1 cellular context compared by ENCODE assay signal in the genomic region with DNA sequence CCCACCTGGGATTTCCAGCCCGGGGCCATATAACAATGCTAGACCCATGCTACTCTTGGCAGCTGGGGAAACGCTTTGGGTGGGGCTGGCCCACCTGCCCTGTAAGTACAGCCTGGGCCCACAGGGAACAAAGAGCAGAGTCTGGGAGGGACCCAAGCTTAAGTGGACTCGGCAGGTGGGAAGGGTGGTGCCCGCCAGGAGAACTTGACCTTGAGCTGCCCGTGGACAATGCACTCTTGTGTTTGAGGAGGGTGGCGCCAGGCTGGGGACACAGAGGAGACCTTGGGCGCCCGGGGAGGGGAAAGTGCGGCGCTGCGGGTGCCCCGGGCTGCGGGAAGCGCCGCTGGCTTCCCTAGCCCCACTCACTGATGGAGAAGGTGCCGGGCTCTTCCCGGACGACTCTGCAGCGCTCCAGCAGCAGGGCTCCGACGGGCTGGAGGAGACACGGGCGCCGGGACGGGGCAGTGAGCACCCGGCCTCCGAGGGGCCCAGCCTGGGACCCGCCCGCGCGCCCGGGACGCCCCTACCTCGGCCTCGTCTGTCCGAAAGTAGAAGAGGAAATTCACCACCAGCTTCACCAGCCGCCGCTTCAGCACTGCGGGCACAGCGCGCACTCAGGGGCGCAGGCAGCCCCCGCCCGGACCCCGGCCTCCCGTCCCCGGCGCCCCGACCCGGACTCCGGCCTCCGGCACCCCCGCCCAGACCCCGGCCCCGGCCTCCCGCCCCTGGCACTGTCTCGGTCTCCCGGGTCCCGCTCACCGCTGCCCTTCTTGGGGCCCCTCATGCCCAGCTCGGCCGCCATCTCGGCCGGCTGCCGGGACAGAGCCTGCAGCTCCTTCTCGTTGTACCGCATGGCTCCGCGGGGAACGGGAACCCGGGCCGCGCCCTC.
TF ChIP-seq lines count a peak whose summit lies in the region.

No MANE protein-coding gene starts in this region.

TF ChIP-seq in GM12878, 131 proteins besides CTCF, POLR2A, EP300 and RAD21 (continues in another document):
- no peak for TF ChIP-seq POU2F2 (IDR thresholded peaks at IDR 0.05; ENCODE audit: borderline replicate concordance, low read depth, low read length)
- TF ChIP-seq MYC (IDR thresholded peaks at IDR 0.05; ENCODE audit: insufficient read depth, insufficient read length, insufficient replicate concordance, low read length, severe bottlenecking), result no peak
- TF ChIP-seq MXI1 (IDR thresholded peaks at IDR 0.05; ENCODE audit: low read depth, low read length), result no peak
- TF ChIP-seq NR2C1 (IDR thresholded peaks at IDR 0.05), result peak; percentile 68
- TF ChIP-seq SMAD1 (IDR thresholded peaks at IDR 0.05; ENCODE audit: low read depth, partially characterized antibody), result no peak
- TF ChIP-seq, protein P1, sequence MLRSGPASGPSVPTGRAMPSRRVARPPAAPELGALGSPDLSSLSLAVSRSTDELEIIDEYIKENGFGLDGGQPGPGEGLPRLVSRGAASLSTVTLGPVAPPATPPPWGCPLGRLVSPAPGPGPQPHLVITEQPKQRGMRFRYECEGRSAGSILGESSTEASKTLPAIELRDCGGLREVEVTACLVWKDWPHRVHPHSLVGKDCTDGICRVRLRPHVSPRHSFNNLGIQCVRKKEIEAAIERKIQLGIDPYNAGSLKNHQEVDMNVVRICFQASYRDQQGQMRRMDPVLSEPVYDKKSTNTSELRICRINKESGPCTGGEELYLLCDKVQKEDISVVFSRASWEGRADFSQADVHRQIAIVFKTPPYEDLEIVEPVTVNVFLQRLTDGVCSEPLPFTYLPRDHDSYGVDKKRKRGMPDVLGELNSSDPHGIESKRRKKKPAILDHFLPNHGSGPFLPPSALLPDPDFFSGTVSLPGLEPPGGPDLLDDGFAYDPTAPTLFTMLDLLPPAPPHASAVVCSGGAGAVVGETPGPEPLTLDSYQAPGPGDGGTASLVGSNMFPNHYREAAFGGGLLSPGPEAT (IDR thresholded peaks at IDR 0.05; ENCODE audit: low read depth), result no peak
- no peak for TF ChIP-seq NR2F1 (conservative IDR thresholded peaks at IDR 0.05)
- TF ChIP-seq, protein P2, sequence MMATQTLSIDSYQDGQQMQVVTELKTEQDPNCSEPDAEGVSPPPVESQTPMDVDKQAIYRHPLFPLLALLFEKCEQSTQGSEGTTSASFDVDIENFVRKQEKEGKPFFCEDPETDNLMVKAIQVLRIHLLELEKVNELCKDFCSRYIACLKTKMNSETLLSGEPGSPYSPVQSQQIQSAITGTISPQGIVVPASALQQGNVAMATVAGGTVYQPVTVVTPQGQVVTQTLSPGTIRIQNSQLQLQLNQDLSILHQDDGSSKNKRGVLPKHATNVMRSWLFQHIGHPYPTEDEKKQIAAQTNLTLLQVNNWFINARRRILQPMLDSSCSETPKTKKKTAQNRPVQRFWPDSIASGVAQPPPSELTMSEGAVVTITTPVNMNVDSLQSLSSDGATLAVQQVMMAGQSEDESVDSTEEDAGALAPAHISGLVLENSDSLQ (IDR thresholded peaks at IDR 0.05), result no peak
- no peak for TF ChIP-seq ASH2L (IDR thresholded peaks at IDR 0.05; ENCODE audit: borderline replicate concordance, low read depth)
- TF ChIP-seq, protein P3, sequence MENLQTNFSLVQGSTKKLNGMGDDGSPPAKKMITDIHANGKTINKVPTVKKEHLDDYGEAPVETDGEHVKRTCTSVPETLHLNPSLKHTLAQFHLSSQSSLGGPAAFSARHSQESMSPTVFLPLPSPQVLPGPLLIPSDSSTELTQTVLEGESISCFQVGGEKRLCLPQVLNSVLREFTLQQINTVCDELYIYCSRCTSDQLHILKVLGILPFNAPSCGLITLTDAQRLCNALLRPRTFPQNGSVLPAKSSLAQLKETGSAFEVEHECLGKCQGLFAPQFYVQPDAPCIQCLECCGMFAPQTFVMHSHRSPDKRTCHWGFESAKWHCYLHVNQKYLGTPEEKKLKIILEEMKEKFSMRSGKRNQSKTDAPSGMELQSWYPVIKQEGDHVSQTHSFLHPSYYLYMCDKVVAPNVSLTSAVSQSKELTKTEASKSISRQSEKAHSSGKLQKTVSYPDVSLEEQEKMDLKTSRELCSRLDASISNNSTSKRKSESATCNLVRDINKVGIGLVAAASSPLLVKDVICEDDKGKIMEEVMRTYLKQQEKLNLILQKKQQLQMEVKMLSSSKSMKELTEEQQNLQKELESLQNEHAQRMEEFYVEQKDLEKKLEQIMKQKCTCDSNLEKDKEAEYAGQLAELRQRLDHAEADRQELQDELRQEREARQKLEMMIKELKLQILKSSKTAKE (IDR thresholded peaks at IDR 0.05; ENCODE audit: low read depth, poor library complexity, severe bottlenecking), result no peak
- TF ChIP-seq SMAD5 (IDR thresholded peaks at IDR 0.05; ENCODE audit: low read depth), result no peak
- TF ChIP-seq, protein P4, sequence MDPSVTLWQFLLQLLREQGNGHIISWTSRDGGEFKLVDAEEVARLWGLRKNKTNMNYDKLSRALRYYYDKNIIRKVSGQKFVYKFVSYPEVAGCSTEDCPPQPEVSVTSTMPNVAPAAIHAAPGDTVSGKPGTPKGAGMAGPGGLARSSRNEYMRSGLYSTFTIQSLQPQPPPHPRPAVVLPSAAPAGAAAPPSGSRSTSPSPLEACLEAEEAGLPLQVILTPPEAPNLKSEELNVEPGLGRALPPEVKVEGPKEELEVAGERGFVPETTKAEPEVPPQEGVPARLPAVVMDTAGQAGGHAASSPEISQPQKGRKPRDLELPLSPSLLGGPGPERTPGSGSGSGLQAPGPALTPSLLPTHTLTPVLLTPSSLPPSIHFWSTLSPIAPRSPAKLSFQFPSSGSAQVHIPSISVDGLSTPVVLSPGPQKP (IDR thresholded peaks at IDR 0.05; ENCODE audit: low read depth, low read length), result no peak
- no peak for TF ChIP-seq GABPA (IDR thresholded peaks at IDR 0.05; ENCODE audit: low read depth)
- no peak for TF ChIP-seq NRF1 (conservative IDR thresholded peaks at IDR 0.05; ENCODE audit: low read depth, low read length)
- TF ChIP-seq IKZF2 (IDR thresholded peaks at IDR 0.05), result peak in 1 of 2 experiments; percentile 4; a peak in 1 of 4 replicates
- no peak for TF ChIP-seq ZZZ3 (IDR thresholded peaks at IDR 0.05; ENCODE audit: control insufficient read depth, insufficient read length, low read depth)
- no peak for TF ChIP-seq NFYA (IDR thresholded peaks at IDR 0.05; ENCODE audit: borderline replicate concordance, low read depth, low read length)
- TF ChIP-seq GATAD2B (conservative IDR thresholded peaks at IDR 0.05; ENCODE audit: low read depth), result peak; percentile 19; the same call in 1 of the 2 replicates
- TF ChIP-seq ZNF384 (IDR thresholded peaks at IDR 0.05; ENCODE audit: borderline replicate concordance, low read depth, low read length), result no peak
- no peak for TF ChIP-seq SRF (IDR thresholded peaks at IDR 0.05; ENCODE audit: low read depth in 2 of 2, low read length in 2 of 2)
- TF ChIP-seq, protein P5, sequence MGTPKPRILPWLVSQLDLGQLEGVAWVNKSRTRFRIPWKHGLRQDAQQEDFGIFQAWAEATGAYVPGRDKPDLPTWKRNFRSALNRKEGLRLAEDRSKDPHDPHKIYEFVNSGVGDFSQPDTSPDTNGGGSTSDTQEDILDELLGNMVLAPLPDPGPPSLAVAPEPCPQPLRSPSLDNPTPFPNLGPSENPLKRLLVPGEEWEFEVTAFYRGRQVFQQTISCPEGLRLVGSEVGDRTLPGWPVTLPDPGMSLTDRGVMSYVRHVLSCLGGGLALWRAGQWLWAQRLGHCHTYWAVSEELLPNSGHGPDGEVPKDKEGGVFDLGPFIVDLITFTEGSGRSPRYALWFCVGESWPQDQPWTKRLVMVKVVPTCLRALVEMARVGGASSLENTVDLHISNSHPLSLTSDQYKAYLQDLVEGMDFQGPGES (IDR thresholded peaks at IDR 0.05), result no peak
- TF ChIP-seq, protein P6, sequence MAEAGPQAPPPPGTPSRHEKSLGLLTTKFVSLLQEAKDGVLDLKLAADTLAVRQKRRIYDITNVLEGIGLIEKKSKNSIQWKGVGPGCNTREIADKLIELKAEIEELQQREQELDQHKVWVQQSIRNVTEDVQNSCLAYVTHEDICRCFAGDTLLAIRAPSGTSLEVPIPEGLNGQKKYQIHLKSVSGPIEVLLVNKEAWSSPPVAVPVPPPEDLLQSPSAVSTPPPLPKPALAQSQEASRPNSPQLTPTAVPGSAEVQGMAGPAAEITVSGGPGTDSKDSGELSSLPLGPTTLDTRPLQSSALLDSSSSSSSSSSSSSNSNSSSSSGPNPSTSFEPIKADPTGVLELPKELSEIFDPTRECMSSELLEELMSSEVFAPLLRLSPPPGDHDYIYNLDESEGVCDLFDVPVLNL (IDR thresholded peaks at IDR 0.05; ENCODE audit: low read depth, low read length), result no peak
- TF ChIP-seq, protein P7, sequence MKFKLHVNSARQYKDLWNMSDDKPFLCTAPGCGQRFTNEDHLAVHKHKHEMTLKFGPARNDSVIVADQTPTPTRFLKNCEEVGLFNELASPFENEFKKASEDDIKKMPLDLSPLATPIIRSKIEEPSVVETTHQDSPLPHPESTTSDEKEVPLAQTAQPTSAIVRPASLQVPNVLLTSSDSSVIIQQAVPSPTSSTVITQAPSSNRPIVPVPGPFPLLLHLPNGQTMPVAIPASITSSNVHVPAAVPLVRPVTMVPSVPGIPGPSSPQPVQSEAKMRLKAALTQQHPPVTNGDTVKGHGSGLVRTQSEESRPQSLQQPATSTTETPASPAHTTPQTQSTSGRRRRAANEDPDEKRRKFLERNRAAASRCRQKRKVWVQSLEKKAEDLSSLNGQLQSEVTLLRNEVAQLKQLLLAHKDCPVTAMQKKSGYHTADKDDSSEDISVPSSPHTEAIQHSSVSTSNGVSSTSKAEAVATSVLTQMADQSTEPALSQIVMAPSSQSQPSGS (IDR thresholded peaks at IDR 0.05; ENCODE audit: low read length), result no peak
- no peak; the same call in 1 of the 2 replicates for TF ChIP-seq TAF1 (IDR thresholded peaks at IDR 0.05; ENCODE audit: borderline replicate concordance, low read depth, low read length)
- TF ChIP-seq CREM (IDR thresholded peaks at IDR 0.05; ENCODE audit: low read depth), result no peak
- TF ChIP-seq POLR2AphosphoS5 (IDR thresholded peaks at IDR 0.05; ENCODE audit: low read length), result no peak
- TF ChIP-seq, protein P8, sequence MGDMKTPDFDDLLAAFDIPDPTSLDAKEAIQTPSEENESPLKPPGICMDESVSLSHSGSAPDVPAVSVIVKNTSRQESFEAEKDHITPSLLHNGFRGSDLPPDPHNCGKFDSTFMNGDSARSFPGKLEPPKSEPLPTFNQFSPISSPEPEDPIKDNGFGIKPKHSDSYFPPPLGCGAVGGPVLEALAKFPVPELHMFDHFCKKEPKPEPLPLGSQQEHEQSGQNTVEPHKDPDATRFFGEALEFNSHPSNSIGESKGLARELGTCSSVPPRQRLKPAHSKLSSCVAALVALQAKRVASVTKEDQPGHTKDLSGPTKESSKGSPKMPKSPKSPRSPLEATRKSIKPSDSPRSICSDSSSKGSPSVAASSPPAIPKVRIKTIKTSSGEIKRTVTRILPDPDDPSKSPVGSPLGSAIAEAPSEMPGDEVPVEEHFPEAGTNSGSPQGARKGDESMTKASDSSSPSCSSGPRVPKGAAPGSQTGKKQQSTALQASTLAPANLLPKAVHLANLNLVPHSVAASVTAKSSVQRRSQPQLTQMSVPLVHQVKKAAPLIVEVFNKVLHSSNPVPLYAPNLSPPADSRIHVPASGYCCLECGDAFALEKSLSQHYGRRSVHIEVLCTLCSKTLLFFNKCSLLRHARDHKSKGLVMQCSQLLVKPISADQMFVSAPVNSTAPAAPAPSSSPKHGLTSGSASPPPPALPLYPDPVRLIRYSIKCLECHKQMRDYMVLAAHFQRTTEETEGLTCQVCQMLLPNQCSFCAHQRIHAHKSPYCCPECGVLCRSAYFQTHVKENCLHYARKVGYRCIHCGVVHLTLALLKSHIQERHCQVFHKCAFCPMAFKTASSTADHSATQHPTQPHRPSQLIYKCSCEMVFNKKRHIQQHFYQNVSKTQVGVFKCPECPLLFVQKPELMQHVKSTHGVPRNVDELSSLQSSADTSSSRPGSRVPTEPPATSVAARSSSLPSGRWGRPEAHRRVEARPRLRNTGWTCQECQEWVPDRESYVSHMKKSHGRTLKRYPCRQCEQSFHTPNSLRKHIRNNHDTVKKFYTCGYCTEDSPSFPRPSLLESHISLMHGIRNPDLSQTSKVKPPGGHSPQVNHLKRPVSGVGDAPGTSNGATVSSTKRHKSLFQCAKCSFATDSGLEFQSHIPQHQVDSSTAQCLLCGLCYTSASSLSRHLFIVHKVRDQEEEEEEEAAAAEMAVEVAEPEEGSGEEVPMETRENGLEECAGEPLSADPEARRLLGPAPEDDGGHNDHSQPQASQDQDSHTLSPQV (IDR thresholded peaks at IDR 0.05), result no peak
- no peak for TF ChIP-seq IRF4 (IDR thresholded peaks at IDR 0.05; ENCODE audit: low read depth, low read length)
- 0 out of 2 replicates have a peak, but pooled peaks have one; percentile 88 for TF ChIP-seq YY1 (IDR thresholded peaks at IDR 0.05; ENCODE audit: low read depth, low read length)
- no peak for TF ChIP-seq CBX5 (IDR thresholded peaks at IDR 0.05; ENCODE audit: low read depth)
- TF ChIP-seq, protein P9, sequence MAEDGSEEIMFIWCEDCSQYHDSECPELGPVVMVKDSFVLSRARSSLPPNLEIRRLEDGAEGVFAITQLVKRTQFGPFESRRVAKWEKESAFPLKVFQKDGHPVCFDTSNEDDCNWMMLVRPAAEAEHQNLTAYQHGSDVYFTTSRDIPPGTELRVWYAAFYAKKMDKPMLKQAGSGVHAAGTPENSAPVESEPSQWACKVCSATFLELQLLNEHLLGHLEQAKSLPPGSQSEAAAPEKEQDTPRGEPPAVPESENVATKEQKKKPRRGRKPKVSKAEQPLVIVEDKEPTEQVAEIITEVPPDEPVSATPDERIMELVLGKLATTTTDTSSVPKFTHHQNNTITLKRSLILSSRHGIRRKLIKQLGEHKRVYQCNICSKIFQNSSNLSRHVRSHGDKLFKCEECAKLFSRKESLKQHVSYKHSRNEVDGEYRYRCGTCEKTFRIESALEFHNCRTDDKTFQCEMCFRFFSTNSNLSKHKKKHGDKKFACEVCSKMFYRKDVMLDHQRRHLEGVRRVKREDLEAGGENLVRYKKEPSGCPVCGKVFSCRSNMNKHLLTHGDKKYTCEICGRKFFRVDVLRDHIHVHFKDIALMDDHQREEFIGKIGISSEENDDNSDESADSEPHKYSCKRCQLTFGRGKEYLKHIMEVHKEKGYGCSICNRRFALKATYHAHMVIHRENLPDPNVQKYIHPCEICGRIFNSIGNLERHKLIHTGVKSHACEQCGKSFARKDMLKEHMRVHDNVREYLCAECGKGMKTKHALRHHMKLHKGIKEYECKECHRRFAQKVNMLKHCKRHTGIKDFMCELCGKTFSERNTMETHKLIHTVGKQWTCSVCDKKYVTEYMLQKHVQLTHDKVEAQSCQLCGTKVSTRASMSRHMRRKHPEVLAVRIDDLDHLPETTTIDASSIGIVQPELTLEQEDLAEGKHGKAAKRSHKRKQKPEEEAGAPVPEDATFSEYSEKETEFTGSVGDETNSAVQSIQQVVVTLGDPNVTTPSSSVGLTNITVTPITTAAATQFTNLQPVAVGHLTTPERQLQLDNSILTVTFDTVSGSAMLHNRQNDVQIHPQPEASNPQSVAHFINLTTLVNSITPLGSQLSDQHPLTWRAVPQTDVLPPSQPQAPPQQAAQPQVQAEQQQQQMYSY (CRISPR knock-in tag; IDR thresholded peaks at IDR 0.05), result no peak
- TF ChIP-seq, protein P10, sequence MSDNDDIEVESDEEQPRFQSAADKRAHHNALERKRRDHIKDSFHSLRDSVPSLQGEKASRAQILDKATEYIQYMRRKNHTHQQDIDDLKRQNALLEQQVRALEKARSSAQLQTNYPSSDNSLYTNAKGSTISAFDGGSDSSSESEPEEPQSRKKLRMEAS (IDR thresholded peaks at IDR 0.05; ENCODE audit: low read depth, low read length), result no peak; the same call in 1 of the 2 replicates
